ENCODE assay signal across 18 cellular contexts in genomic region chr7:6559896-6560295, GRCh38. TPM values are rescaled to one million over a fixed set of nuclear protein-coding genes. Genes with fewer than 3 reads are reported as not detected.
A peak's percentile ranks its signal among the peaks of the same experiment; 100 is the strongest.
DNase-seq lines count a peak whose midpoint lies in the region; ATAC-seq and TF ChIP-seq lines count a peak whose summit lies in the region.
"Had no signal": no experiment of that assay in that cellular context is flagged by ENCODE, and none has a peak within 500 bp of the region (broad histone marks: within the 10 kb centered on the region; RNA-seq: fewer than 3 reads in every experiment).

No MANE protein-coding gene starts in this region.

- no peak overlapping the region for H3K27ac Mint-ChIP-seq in WTC11
- H3K27ac Mint-ChIP-seq in neural progenitor cell: peak overlapping the region; percentile 15
- H3K27ac Mint-ChIP-seq: B cell; CD8-positive, alpha-beta T cell; IgD-negative memory B cell had no signal

- H3K27me3 ChIP-seq in neural progenitor cell: no peaks in the 10 kb centered on the region
- no peaks in the 10 kb centered on the region for H3K27me3 ChIP-seq in osteoblast (ENCODE audit: insufficient read depth, low read length)

- no peaks in the 10 kb centered on the region; the same call in 1 of the 2 replicates for H3K27me3 Mint-ChIP-seq in WTC11 (ENCODE audit: low read depth)
- peaks cover 13% of the 10 kb centered on the region for H3K27me3 Mint-ChIP-seq in neural progenitor cell (ENCODE audit: insufficient read depth, low read depth)
- H3K27me3 Mint-ChIP-seq: IgD-negative memory B cell had no signal

- POLR2A ChIA-PET in WTC11 (lab: Charles Lee): no interaction called here

- H3K4me1 Mint-ChIP-seq in WTC11: peaks cover 8% of the 10 kb centered on the region
- H3K4me1 Mint-ChIP-seq in neural progenitor cell: no peaks in the 10 kb centered on the region

- DNase-seq in NCI-H2171 treated with DMSO at 0.1 percent for 48 hours (lab: John Stamatoyannopoulos, UW) (peak; percentile 43), NCI-H2171 (lab: John Stamatoyannopoulos, UW) (no peak), WTC11 (ENCODE audit: low spot score) (no peak), neural progenitor cell (ENCODE audit: low spot score) (no peak), T1000 (lab: John Stamatoyannopoulos, UW) (no peak), osteoblast (ENCODE audit: insufficient read length, low spot score, missing footprints) (no peak)
- DNase-seq: 8988T; CD8-positive, alpha-beta T cell; COR-L47; DMS153; DMS79 treated with DMSO at 0.1 percent for 48 hours; EL had no signal

- H3K36me3 Mint-ChIP-seq in WTC11 (no peaks in the 10 kb centered on the region), neural progenitor cell (no peaks in the 10 kb centered on the region)
- H3K36me3 Mint-ChIP-seq: CD14-positive monocyte; CD8-positive, alpha-beta T cell; IgD-negative memory B cell had no signal

- H2AFZ ChIP-seq in neural progenitor cell (replicated peaks) (no peak overlapping the region), osteoblast (ENCODE audit: low read length) (no peak overlapping the region)

- H3K79me2 ChIP-seq in neural progenitor cell (ENCODE audit: low read depth) (no peaks in the 10 kb centered on the region), osteoblast (ENCODE audit: insufficient read depth, low read length) (no peaks in the 10 kb centered on the region)

- no peak overlapping the region for H3K4me3 ChIP-seq in neural progenitor cell
- H3K4me3 ChIP-seq in osteoblast (ENCODE audit: insufficient read depth, low read length): no peak overlapping the region

- H3K4me2 ChIP-seq in neural progenitor cell: no peak overlapping the region
- H3K4me2 ChIP-seq in osteoblast (ENCODE audit: insufficient read depth, low read length): no peak overlapping the region

- H3K4me1 ChIP-seq in neural progenitor cell: no peaks in the 10 kb centered on the region
- no peaks in the 10 kb centered on the region for H3K4me1 ChIP-seq in osteoblast (ENCODE audit: insufficient read depth, low read length)

- H3K9me3 Mint-ChIP-seq in WTC11 (no peaks in the 10 kb centered on the region), neural progenitor cell (no peaks in the 10 kb centered on the region)
- H3K9me3 Mint-ChIP-seq: CD8-positive, alpha-beta T cell; IgD-negative memory B cell had no signal

- TF ChIP-seq CTCF in WTC11 (IDR thresholded peaks at IDR 0.05) (no peak), neural progenitor cell (IDR thresholded peaks at IDR 0.05) (no peak), osteoblast (IDR thresholded peaks at IDR 0.05; ENCODE audit: extremely low read depth, low read depth, low read length) (no peak)

- no peaks in the 10 kb centered on the region for H3F3A ChIP-seq in neural progenitor cell (ENCODE audit: low read depth)

- H4K20me1 ChIP-seq in neural progenitor cell (ENCODE audit: low read depth): no peaks in the 10 kb centered on the region
- H4K20me1 ChIP-seq in osteoblast (ENCODE audit: insufficient read depth, low read length): no peaks in the 10 kb centered on the region

- H3K9ac ChIP-seq in neural progenitor cell: no peak overlapping the region

- H3K36me3 ChIP-seq in neural progenitor cell (no peaks in the 10 kb centered on the region), osteoblast (ENCODE audit: insufficient read depth, low read length) (no peaks in the 10 kb centered on the region)

- H3K27ac ChIP-seq in neural progenitor cell (no peak overlapping the region), osteoblast (ENCODE audit: low read depth, low read length) (no peak overlapping the region)

- no peaks in the 10 kb centered on the region for H3K9me3 ChIP-seq in neural progenitor cell (ENCODE audit: low read depth)
- no peaks in the 10 kb centered on the region for H3K9me3 ChIP-seq in osteoblast (ENCODE audit: low read depth, low read length)

- no peak overlapping the region for H3K4me3 Mint-ChIP-seq in WTC11
- H3K4me3 Mint-ChIP-seq in neural progenitor cell: no peak overlapping the region
- H3K4me3 Mint-ChIP-seq: B cell; CD14-positive monocyte; CD8-positive, alpha-beta T cell; IgD-negative memory B cell had no signal

- peak; percentile 36 for ATAC-seq in WTC11
- no peak for ATAC-seq in HG03520 (IDR thresholded peaks at IDR 0.05; ENCODE audit: unreplicated experiment)
- ATAC-seq: CD8-positive, alpha-beta T cell had no signal

- CTCF ChIA-PET in WTC11 (lab: Charles Lee): interaction anchor here (0.9 to 2.3 kb wide), 5 partner anchors 10 to 44 kb away, joined by 3 to 26 read pairs (median 8); no protein-coding TSS in a partner anchor

TF ChIP-seq in WTC11, 78 proteins besides CTCF, POLR2A, EP300 and RAD21 (continues in another document):
- TF ChIP-seq SMAD4 (CRISPR knock-in tag; IDR thresholded peaks at IDR 0.05) (no peak), RORB (CRISPR knock-in tag; IDR thresholded peaks at IDR 0.05) (no peak), MXD4 (CRISPR knock-in tag; IDR thresholded peaks at IDR 0.05; ENCODE audit: borderline replicate concordance) (no peak), GTF2I (CRISPR knock-in tag; conservative IDR thresholded peaks at IDR 0.05) (no peak), NFE2L1 (CRISPR knock-in tag; IDR thresholded peaks at IDR 0.05) (no peak), ZNF281 (CRISPR knock-in tag; IDR thresholded peaks at IDR 0.05) (no peak), ZNF219 (CRISPR knock-in tag; IDR thresholded peaks at IDR 0.05; ENCODE audit: borderline replicate concordance) (no peak), IRF2 (CRISPR knock-in tag; IDR thresholded peaks at IDR 0.05; ENCODE audit: borderline replicate concordance, low read depth) (no peak), E2F4 (CRISPR knock-in tag; IDR thresholded peaks at IDR 0.05; ENCODE audit: borderline replicate concordance, low read depth) (no peak), NR2C2 (CRISPR knock-in tag; IDR thresholded peaks at IDR 0.05) (no peak), ZNF425 (CRISPR knock-in tag; conservative IDR thresholded peaks at IDR 0.05) (no peak), NR3C1 (CRISPR knock-in tag; conservative IDR thresholded peaks at IDR 0.05; ENCODE audit: low read depth) (no peak), TEAD1 (CRISPR knock-in tag; IDR thresholded peaks at IDR 0.05) (no peak), ZNF423 (CRISPR knock-in tag; IDR thresholded peaks at IDR 0.05) (no peak), CREB1 (CRISPR knock-in tag; IDR thresholded peaks at IDR 0.05) (no peak)

RNA-seq across cellular contexts. Expression of gene GRID2IP, which starts 8.6 kb away (rescaled TPM):
- total RNA-seq in WTC11 (2021) (3.0 to 4.8 TPM (median 4.6 TPM) in 3 replicates), neural progenitor cell (ENCODE audit: low replicate concordance) (0.31 TPM in 1 of 2 replicates, not detected in the other), osteoblast (under 0.01 TPM in 1 of 2 replicates, not detected in the other)
- total RNA-seq: H4, HT-29 had no signal

RNA-seq across cellular contexts. Expression of gene ZDHHC4, which starts 17.4 kb away (rescaled TPM):
- total RNA-seq in WTC11 (2021): 37.7 to 48.2 TPM (median 46.4 TPM) in 3 replicates
- total RNA-seq in neural progenitor cell (ENCODE audit: low replicate concordance): 75.9 and 102 TPM in 2 replicates
- 51.0 and 61.6 TPM in 2 replicates for total RNA-seq in osteoblast

RNA-seq across cellular contexts. Expression of gene INTS15, which starts 29.9 kb away (rescaled TPM):
- total RNA-seq in WTC11 (2021) (25.6 to 28.2 TPM (median 27.6 TPM) in 3 replicates), neural progenitor cell (ENCODE audit: low replicate concordance) (13.7 and 24.1 TPM in 2 replicates), osteoblast (11.9 and 13.0 TPM in 2 replicates)

RNA-seq across cellular contexts. Expression of gene ZNF853, which starts 55.5 kb away (rescaled TPM):
- total RNA-seq in WTC11 (2021): 7.7 to 8.0 TPM (median 8.0 TPM) in 3 replicates
- total RNA-seq in neural progenitor cell (ENCODE audit: low replicate concordance): 6.2 and 8.2 TPM in 2 replicates
- under 0.01 TPM in 2 replicates for total RNA-seq in osteoblast
